ENCODE assay signal across 1 cellular context in the genomic region with DNA sequence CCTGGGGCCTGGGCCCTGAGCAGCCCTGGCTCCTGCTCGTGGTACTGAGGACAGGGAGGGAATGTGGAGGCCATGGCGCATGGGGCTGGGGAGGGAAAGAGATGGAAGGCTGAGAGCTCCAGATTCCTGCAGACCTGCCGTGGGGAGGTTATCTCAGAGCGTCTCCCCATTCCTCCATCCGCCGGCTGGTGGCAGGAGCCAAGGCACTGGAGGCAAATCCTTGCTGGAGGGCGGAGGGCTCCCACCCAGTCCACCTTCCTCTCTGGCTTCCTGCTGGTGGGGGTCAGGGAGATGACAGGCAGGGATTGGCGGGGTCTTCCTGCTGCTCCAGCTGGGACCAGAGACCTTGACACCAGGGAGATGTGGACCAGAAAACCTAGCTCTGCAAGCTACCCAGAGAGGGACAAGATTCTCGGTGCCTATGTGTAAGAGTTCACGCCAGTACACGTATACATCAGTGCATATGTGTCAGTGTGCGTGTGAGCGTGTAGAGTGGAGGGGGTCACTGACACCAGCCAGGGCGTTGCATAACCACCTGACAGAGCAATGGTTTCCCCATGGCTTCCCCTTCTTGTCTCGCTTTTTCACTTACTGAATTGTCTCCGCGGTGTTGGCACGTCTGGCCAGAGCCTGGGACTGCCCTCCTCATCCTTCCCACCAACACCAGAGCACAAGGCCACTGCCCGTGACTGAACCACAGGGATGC.
A peak's percentile ranks its signal among the peaks of the same experiment; 100 is the strongest.
TF ChIP-seq lines count a peak whose summit lies in the region.

No MANE protein-coding gene starts in this region.

TF ChIP-seq in K562, 482 proteins besides CTCF, POLR2A, EP300 and RAD21:
- TF ChIP-seq KLF6 (CRISPR knock-in tag; IDR thresholded peaks at IDR 0.05; ENCODE audit: borderline replicate concordance) (no peak), ZNF609 (CRISPR knock-in tag; IDR thresholded peaks at IDR 0.05; ENCODE audit: borderline replicate concordance) (no peak), ARHGAP35 (IDR thresholded peaks at IDR 0.05; ENCODE audit: partially characterized antibody) (no peak), ZBTB33 (CRISPR knock-in tag; IDR thresholded peaks at IDR 0.05) (peak; percentile 14; the same call in 1 of the 2 replicates), ZNF77 (CRISPR knock-in tag; IDR thresholded peaks at IDR 0.05) (peak; percentile 65), JUND (IDR thresholded peaks at IDR 0.05; ENCODE audit: borderline replicate concordance, low read depth, low read length) (no peak), JUND (tag; IDR thresholded peaks at IDR 0.05; ENCODE audit: borderline replicate concordance, low read depth, low read length) (no peak), TAF7 (tag; IDR thresholded peaks at IDR 0.05) (no peak), POLR2G (IDR thresholded peaks at IDR 0.05; ENCODE audit: low read depth, low read length) (peak; percentile 55), FOXP1 (CRISPR knock-in tag; IDR thresholded peaks at IDR 0.05) (no peak), RAD51 (IDR thresholded peaks at IDR 0.05; ENCODE audit: borderline replicate concordance, low read depth) (no peak), RBFOX2 (IDR thresholded peaks at IDR 0.05; ENCODE audit: low read depth, low read length) (0 out of 2 replicates have a peak, but pooled peaks have one; percentile 32), ADNP (tag; IDR thresholded peaks at IDR 0.05) (no peak), TCF7L2 (IDR thresholded peaks at IDR 0.05; ENCODE audit: low read depth, low read length) (no peak), ZBTB7A (IDR thresholded peaks at IDR 0.05; ENCODE audit: borderline replicate concordance, control insufficient read depth, low read depth, low read length) (no peak), ZBTB34 (CRISPR knock-in tag; IDR thresholded peaks at IDR 0.05) (no peak)
- TF ChIP-seq, protein P1, sequence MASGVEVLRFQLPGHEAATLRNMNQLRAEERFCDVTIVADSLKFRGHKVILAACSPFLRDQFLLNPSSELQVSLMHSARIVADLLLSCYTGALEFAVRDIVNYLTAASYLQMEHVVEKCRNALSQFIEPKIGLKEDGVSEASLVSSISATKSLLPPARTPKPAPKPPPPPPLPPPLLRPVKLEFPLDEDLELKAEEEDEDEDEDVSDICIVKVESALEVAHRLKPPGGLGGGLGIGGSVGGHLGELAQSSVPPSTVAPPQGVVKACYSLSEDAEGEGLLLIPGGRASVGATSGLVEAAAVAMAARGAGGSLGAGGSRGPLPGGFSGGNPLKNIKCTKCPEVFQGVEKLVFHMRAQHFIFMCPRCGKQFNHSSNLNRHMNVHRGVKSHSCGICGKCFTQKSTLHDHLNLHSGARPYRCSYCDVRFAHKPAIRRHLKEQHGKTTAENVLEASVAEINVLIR (CRISPR knock-in tag; IDR thresholded peaks at IDR 0.05) = no peak
- TF ChIP-seq, protein P2, sequence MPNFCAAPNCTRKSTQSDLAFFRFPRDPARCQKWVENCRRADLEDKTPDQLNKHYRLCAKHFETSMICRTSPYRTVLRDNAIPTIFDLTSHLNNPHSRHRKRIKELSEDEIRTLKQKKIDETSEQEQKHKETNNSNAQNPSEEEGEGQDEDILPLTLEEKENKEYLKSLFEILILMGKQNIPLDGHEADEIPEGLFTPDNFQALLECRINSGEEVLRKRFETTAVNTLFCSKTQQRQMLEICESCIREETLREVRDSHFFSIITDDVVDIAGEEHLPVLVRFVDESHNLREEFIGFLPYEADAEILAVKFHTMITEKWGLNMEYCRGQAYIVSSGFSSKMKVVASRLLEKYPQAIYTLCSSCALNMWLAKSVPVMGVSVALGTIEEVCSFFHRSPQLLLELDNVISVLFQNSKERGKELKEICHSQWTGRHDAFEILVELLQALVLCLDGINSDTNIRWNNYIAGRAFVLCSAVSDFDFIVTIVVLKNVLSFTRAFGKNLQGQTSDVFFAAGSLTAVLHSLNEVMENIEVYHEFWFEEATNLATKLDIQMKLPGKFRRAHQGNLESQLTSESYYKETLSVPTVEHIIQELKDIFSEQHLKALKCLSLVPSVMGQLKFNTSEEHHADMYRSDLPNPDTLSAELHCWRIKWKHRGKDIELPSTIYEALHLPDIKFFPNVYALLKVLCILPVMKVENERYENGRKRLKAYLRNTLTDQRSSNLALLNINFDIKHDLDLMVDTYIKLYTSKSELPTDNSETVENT (CRISPR knock-in tag; IDR thresholded peaks at IDR 0.05) = 0 out of 2 replicates have a peak, but pooled peaks have one; percentile 4
- TF ChIP-seq, protein P3, sequence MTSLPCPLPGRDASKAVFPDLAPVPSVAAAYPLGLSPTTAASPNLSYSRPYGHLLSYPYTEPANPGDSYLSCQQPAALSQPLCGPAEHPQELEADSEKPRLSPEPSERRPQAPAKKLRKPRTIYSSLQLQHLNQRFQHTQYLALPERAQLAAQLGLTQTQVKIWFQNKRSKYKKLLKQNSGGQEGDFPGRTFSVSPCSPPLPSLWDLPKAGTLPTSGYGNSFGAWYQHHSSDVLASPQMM (CRISPR knock-in tag; IDR thresholded peaks at IDR 0.05) = no peak
- TF ChIP-seq, protein P4, sequence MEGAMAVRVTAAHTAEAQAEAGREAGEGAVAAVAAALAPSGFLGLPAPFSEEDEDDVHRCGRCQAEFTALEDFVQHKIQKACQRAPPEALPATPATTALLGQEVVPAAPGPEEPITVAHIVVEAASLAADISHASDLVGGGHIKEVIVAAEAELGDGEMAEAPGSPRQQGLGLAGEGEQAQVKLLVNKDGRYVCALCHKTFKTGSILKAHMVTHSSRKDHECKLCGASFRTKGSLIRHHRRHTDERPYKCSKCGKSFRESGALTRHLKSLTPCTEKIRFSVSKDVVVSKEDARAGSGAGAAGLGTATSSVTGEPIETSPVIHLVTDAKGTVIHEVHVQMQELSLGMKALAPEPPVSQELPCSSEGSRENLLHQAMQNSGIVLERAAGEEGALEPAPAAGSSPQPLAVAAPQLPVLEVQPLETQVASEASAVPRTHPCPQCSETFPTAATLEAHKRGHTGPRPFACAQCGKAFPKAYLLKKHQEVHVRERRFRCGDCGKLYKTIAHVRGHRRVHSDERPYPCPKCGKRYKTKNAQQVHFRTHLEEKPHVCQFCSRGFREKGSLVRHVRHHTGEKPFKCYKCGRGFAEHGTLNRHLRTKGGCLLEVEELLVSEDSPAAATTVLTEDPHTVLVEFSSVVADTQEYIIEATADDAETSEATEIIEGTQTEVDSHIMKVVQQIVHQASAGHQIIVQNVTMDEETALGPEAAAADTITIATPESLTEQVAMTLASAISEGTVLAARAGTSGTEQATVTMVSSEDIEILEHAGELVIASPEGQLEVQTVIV (CRISPR knock-in tag; IDR thresholded peaks at IDR 0.05; ENCODE audit: borderline replicate concordance) = no peak
TF ChIP-seq in K562: peak in this region for 5.
